13 cellular contexts compared by ENCODE assay signal in the genomic region with DNA sequence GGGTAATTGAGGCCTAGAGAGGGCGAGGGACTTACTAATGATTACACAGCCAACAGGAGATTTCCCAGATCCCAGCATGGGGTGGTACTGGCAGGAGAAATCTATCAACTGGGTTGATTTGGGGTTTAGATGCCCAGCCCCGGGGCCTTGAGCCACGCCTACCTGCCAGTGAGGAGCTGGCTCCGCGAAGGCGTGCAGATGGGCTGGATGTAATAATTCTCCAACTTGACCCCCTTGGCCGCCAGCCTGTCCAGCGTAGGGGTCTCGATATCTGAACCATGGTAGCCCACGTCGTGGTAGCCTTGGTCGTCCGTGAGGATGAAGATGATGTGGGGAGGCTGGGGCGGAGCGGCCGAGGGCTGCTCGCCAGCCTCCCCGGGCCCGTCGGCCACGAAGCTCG. TPM values are rescaled to one million over a fixed set of nuclear protein-coding genes. Genes with fewer than 3 reads are reported as not detected.
DNase-seq lines count a peak whose midpoint lies in the region; ATAC-seq and TF ChIP-seq lines count a peak whose summit lies in the region.
"Had no signal": no experiment of that assay in that cellular context is flagged by ENCODE, and none has a peak within 500 bp of the region (broad histone marks: within the 10 kb centered on the region; RNA-seq: fewer than 3 reads in every experiment).

No MANE protein-coding gene starts in this region.

- H3K4me1 ChIP-seq in ACC112 (ENCODE audit: control insufficient read depth, insufficient read depth, low read length, unreplicated experiment) (peaks cover 24% of the 10 kb centered on the region), esophagus muscularis mucosa (peaks cover 14 to 89% (median 81%) of the 10 kb centered on the region in 4 donors), osteoblast (ENCODE audit: insufficient read depth, low read length) (peaks cover 35% of the 10 kb centered on the region)

- intact Hi-C loops in esophagus muscularis mucosa (cut with DNase I): no loop called here

- TF ChIP-seq EP300 in esophagus muscularis mucosa (IDR thresholded peaks at IDR 0.05): no peak

- no peaks in the 10 kb centered on the region for H3K79me2 ChIP-seq in ACC112 (ENCODE audit: control insufficient read depth, insufficient read depth, low read length, unreplicated experiment)
- no peaks in the 10 kb centered on the region for H3K79me2 ChIP-seq in osteoblast (ENCODE audit: insufficient read depth, low read length)

- peak overlapping the region; percentile 67 for H3K4me3 ChIP-seq in ACC112 (ENCODE audit: low read depth, low read length)
- peak overlapping the region; percentile 49 to 59 (median 52) for H3K4me3 ChIP-seq in esophagus muscularis mucosa
- H3K4me3 ChIP-seq in osteoblast (ENCODE audit: insufficient read depth, low read length): peak overlapping the region; percentile 71

- ATAC-seq in GM18870 (IDR thresholded peaks at IDR 0.05; ENCODE audit: unreplicated experiment) (no peak), left lobe of liver (no peak), GM18520 (IDR thresholded peaks at IDR 0.05; ENCODE audit: unreplicated experiment) (no peak)

- no peaks in the 10 kb centered on the region for H3K9me3 ChIP-seq in esophagus muscularis mucosa
- no peaks in the 10 kb centered on the region for H3K9me3 ChIP-seq in osteoblast (ENCODE audit: low read depth, low read length)

- H4K20me1 ChIP-seq in osteoblast (ENCODE audit: insufficient read depth, low read length): no peaks in the 10 kb centered on the region

- peak overlapping the region; percentile 80 for H3K4me2 ChIP-seq in osteoblast (ENCODE audit: insufficient read depth, low read length)

- H3K36me3 ChIP-seq in ACC112 (ENCODE audit: insufficient read depth, low read length) (no peaks in the 10 kb centered on the region), esophagus muscularis mucosa (peaks cover 0 to 12% (median 4%) of the 10 kb centered on the region in 4 donors), osteoblast (ENCODE audit: insufficient read depth, low read length) (peaks cover 3% of the 10 kb centered on the region)

- H3K27me3 ChIP-seq in ACC112 (ENCODE audit: insufficient read depth, low read length): no peaks in the 10 kb centered on the region
- H3K27me3 ChIP-seq in esophagus muscularis mucosa: peaks cover 0 to 30% (median 0%) of the 10 kb centered on the region in 4 donors
- no peaks in the 10 kb centered on the region for H3K27me3 ChIP-seq in osteoblast (ENCODE audit: insufficient read depth, low read length)

- TF ChIP-seq POLR2A in esophagus muscularis mucosa (IDR thresholded peaks at IDR 0.05; ENCODE audit: low read depth): no peak

- H3K27ac ChIP-seq in ACC112 (ENCODE audit: low read depth, low read length) (no peak overlapping the region), esophagus muscularis mucosa (replicated peaks in 1 of 4) (peak overlapping the region; percentile 76 to 83 (median 82)), osteoblast (ENCODE audit: low read depth, low read length) (no peak overlapping the region)

- H2AFZ ChIP-seq in ACC112 (ENCODE audit: low read length, unreplicated experiment): no peak overlapping the region
- H2AFZ ChIP-seq in osteoblast (ENCODE audit: low read length): peak overlapping the region; percentile 37

- TF ChIP-seq CTCF in esophagus muscularis mucosa (IDR thresholded peaks at IDR 0.05) (no peak), osteoblast (IDR thresholded peaks at IDR 0.05; ENCODE audit: extremely low read depth, low read depth, low read length) (no peak)

- peak; percentile 59 for DNase-seq in NCI-H226
- no peak for DNase-seq in esophagus muscularis mucosa (ENCODE audit: extremely low spot score)
- DNase-seq in osteoblast (ENCODE audit: insufficient read length, low spot score, missing footprints): no peak
- no peak for DNase-seq in left lobe of liver (ENCODE audit: low spot score)
- DNase-seq in D341Med (ENCODE audit: low spot score): no peak
- DNase-seq: activated gamma-delta T cell treated with Interleukin-2 at 50 U/mL for 16 hours; C1 segment of cervical spinal cord; effector CD4-positive, alpha-beta T cell; NCI-H2029 had no signal

- 23% methylated on average over 12 of the region's 22 CpGs for WGBS in esophagus muscularis mucosa

RNA-seq across cellular contexts. Expression of a gene that starts 0.8 kb away (rescaled TPM):
- total RNA-seq in esophagus muscularis mucosa: 10 to 100 TPM in 3 of 4 donors, 1 to 10 TPM in 1; 5.8 to 20.6 (median 10.1) TPM
- total RNA-seq in osteoblast: 4.7 and 6.5 TPM in 2 replicates
- total RNA-seq in left lobe of liver: 0.43 TPM
- total RNA-seq: RPMI7951 had no signal

RNA-seq across cellular contexts. Expression of a gene that starts 12.3 kb away (rescaled TPM):
- total RNA-seq in esophagus muscularis mucosa (1 to 10 TPM; 2.5 to 8.0 (median 3.8) TPM), osteoblast (0.36 and 0.88 TPM in 2 replicates), left lobe of liver (not detected)

RNA-seq across cellular contexts. Expression of a gene that starts 55.6 kb away (rescaled TPM):
- total RNA-seq in esophagus muscularis mucosa: 10 to 100 TPM; 27.4 to 46.0 (median 36.3) TPM
- total RNA-seq in osteoblast: 12.3 and 12.4 TPM in 2 replicates
- 9.9 TPM for total RNA-seq in left lobe of liver

Comparison
In these comparisons a context has a peak if more than half of its experiments do, and no peak if none do; other contexts are left out.
1. H3K27ac ChIP-seq: peak in esophagus muscularis mucosa (4 of 4); none in ACC112 (single experiment) and osteoblast (single experiment).
2. Peak in every context shown above with its lines, with median percentiles within 50 percentile points of each other: H3K4me3 ChIP-seq.